Comparison of ENCODE assay signal across 8 cellular contexts in genomic region chr7:56105508-56105907, GRCh38. TPM values are rescaled to one million over a fixed set of nuclear protein-coding genes. Genes with fewer than 3 reads are reported as not detected.
DNase-seq lines count a peak whose midpoint lies in the region; ATAC-seq and TF ChIP-seq lines count a peak whose summit lies in the region.

No MANE protein-coding gene starts in this region.

- TF ChIP-seq CTCF in epithelial cell of esophagus (IDR thresholded peaks at IDR 0.05; ENCODE audit: insufficient read depth, low read depth, low read length, missing control alignments) = no peak

- H3K9ac ChIP-seq in HUES48 (ENCODE audit: low read depth, low read length) = peak overlapping the region; percentile 72

- peak overlapping the region; percentile 99 for H3K4me3 Mint-ChIP-seq in T-helper 2 cell treated with Interferon-gamma antibody and Interleukin-4, amounts not matched to agents 5 μg/mL and 100 μg/mL, for 36 hours
- H3K4me3 Mint-ChIP-seq in natural killer cell treated with Interleukin-12 subunit alpha and Interleukin-12 subunit beta and Interleukin-15 and Interleukin-18, amount 100 ng/mL, for 72 hours = peak overlapping the region; percentile 98

- peaks cover 15% of the 10 kb centered on the region for H3K9me3 Mint-ChIP-seq in T-helper 2 cell treated with Interferon-gamma antibody and Interleukin-4, amounts not matched to agents 5 μg/mL and 100 μg/mL, for 36 hours
- no peaks in the 10 kb centered on the region for H3K9me3 Mint-ChIP-seq in natural killer cell treated with Interleukin-12 subunit alpha and Interleukin-12 subunit beta and Interleukin-15 and Interleukin-18, amount 100 ng/mL, for 72 hours

- DNase-seq in NCI-H1694 (lab: John Stamatoyannopoulos, UW) (peak; percentile 12), NCI-H1694 treated with DMSO at 0.1 percent for 48 hours (lab: John Stamatoyannopoulos, UW) (no peak), epithelial cell of esophagus (ENCODE audit: low read depth) (peak; percentile 86)
- DNase-seq in T-helper 2 cell treated with Interferon-gamma antibody and Interleukin-4, amounts not matched to agents 5 μg/mL and 100 μg/mL, for 36 hours (ENCODE audit: low spot score) = peak; percentile 9
- DNase-seq in natural killer cell treated with Interleukin-12 subunit alpha and Interleukin-12 subunit beta and Interleukin-15 and Interleukin-18, amount 100 ng/mL, for 72 hours (ENCODE audit: low spot score) = no peak

- H3K9me3 ChIP-seq in HUES48 (ENCODE audit: control insufficient read depth, insufficient read depth, low read length) = peaks cover 26% of the 10 kb centered on the region

- peak overlapping the region; percentile 98 for H3K27ac Mint-ChIP-seq in T-helper 2 cell treated with Interferon-gamma antibody and Interleukin-4, amounts not matched to agents 5 μg/mL and 100 μg/mL, for 36 hours
- H3K27ac Mint-ChIP-seq in natural killer cell treated with Interleukin-12 subunit alpha and Interleukin-12 subunit beta and Interleukin-15 and Interleukin-18, amount 100 ng/mL, for 72 hours = peak overlapping the region; percentile 97 to 100

- peaks cover 18% of the 10 kb centered on the region for H3K4me1 Mint-ChIP-seq in T-helper 2 cell treated with Interferon-gamma antibody and Interleukin-4, amounts not matched to agents 5 μg/mL and 100 μg/mL, for 36 hours (ENCODE audit: low read depth)
- H3K4me1 Mint-ChIP-seq in natural killer cell treated with Interleukin-12 subunit alpha and Interleukin-12 subunit beta and Interleukin-15 and Interleukin-18, amount 100 ng/mL, for 72 hours (ENCODE audit: low read depth in 2 of 2) = peaks cover 31 to 32% of the 10 kb centered on the region in 2 donors

- H3K27me3 ChIP-seq in HUES48 (ENCODE audit: control insufficient read depth, insufficient read depth, low read length) = no peaks in the 10 kb centered on the region

- peaks cover 49% of the 10 kb centered on the region for H3K36me3 Mint-ChIP-seq in T-helper 2 cell treated with Interferon-gamma antibody and Interleukin-4, amounts not matched to agents 5 μg/mL and 100 μg/mL, for 36 hours (ENCODE audit: low read depth)
- peaks cover 32% of the 10 kb centered on the region for H3K36me3 Mint-ChIP-seq in natural killer cell treated with Interleukin-12 subunit alpha and Interleukin-12 subunit beta and Interleukin-15 and Interleukin-18, amount 100 ng/mL, for 72 hours

- H3K36me3 ChIP-seq in HUES48 (ENCODE audit: control insufficient read depth, insufficient read depth, low read length) = peaks cover 26% of the 10 kb centered on the region

- no peaks in the 10 kb centered on the region for H3K27me3 Mint-ChIP-seq in T-helper 2 cell treated with Interferon-gamma antibody and Interleukin-4, amounts not matched to agents 5 μg/mL and 100 μg/mL, for 36 hours (ENCODE audit: low read depth)
- peaks cover 0 to 3% of the 10 kb centered on the region in 2 donors for H3K27me3 Mint-ChIP-seq in natural killer cell treated with Interleukin-12 subunit alpha and Interleukin-12 subunit beta and Interleukin-15 and Interleukin-18, amount 100 ng/mL, for 72 hours

- H3K4me3 ChIP-seq in HUES48 (ENCODE audit: low read depth, low read length) = peak overlapping the region; percentile 87
- peak overlapping the region; percentile 99 for H3K4me3 ChIP-seq in epithelial cell of esophagus (ENCODE audit: low read length)

- ATAC-seq in natural killer cell treated with Interleukin-12 subunit alpha and Interleukin-12 subunit beta and Interleukin-15 and Interleukin-18, amount 100 ng/mL, for 72 hours = peak in 1 of 2 donors; percentile 46
- ATAC-seq in HG03280 (IDR thresholded peaks at IDR 0.05; ENCODE audit: unreplicated experiment) = no peak
- ATAC-seq in HG02759 (IDR thresholded peaks at IDR 0.05; ENCODE audit: unreplicated experiment) = no peak

- no peak overlapping the region for H3K27ac ChIP-seq in HUES48 (ENCODE audit: low read depth, low read length)

- H3K4me1 ChIP-seq in HUES48 (ENCODE audit: control insufficient read depth, insufficient read depth, low read length) = no peaks in the 10 kb centered on the region

RNA-seq across cellular contexts. Expression of gene CHCHD2, which starts 0.8 kb away (rescaled TPM):
- total RNA-seq in natural killer cell treated with Interleukin-12 subunit alpha and Interleukin-12 subunit beta and Interleukin-15 and Interleukin-18, amount 100 ng/mL, for 72 hours = 100 to 1,000 TPM; 419 to 616 TPM

RNA-seq across cellular contexts. Expression of gene NUPR2, which starts 10.7 kb away (rescaled TPM):
- not detected for total RNA-seq in natural killer cell treated with Interleukin-12 subunit alpha and Interleukin-12 subunit beta and Interleukin-15 and Interleukin-18, amount 100 ng/mL, for 72 hours

RNA-seq across cellular contexts. Expression of gene PHKG1, which starts 12.8 kb away (rescaled TPM):
- 1 to 10 TPM; 1.6 to 6.2 TPM for total RNA-seq in natural killer cell treated with Interleukin-12 subunit alpha and Interleukin-12 subunit beta and Interleukin-15 and Interleukin-18, amount 100 ng/mL, for 72 hours

RNA-seq across cellular contexts. Expression of gene SUMF2, which starts 41.4 kb away (rescaled TPM):
- 100 to 1,000 TPM; 101 to 117 TPM for total RNA-seq in natural killer cell treated with Interleukin-12 subunit alpha and Interleukin-12 subunit beta and Interleukin-15 and Interleukin-18, amount 100 ng/mL, for 72 hours

RNA-seq across cellular contexts. Expression of gene CCT6A, which starts 53.9 kb away (rescaled TPM):
- 100 to 1,000 TPM; 188 to 277 TPM for total RNA-seq in natural killer cell treated with Interleukin-12 subunit alpha and Interleukin-12 subunit beta and Interleukin-15 and Interleukin-18, amount 100 ng/mL, for 72 hours

Comparison
In these comparisons a context has a peak if more than half of its experiments do, and no peak if none do; other contexts are left out.
1. DNase-seq: peak in NCI-H1694 (single experiment), T-helper 2 cell treated with Interferon-gamma antibody and Interleukin-4, amounts not matched to agents 5 μg/mL and 100 μg/mL, for 36 hours (single experiment) and epithelial cell of esophagus (single experiment); none in NCI-H1694 treated with DMSO at 0.1 percent for 48 hours (single experiment) and natural killer cell treated with Interleukin-12 subunit alpha and Interleukin-12 subunit beta and Interleukin-15 and Interleukin-18, amount 100 ng/mL, for 72 hours (single experiment).